ENCODE assay signal across 26 cellular contexts in genomic region chr6:89681983-89682564, GRCh38.
"Had no signal": no experiment of that assay in that cellular context is flagged by ENCODE, and none has a peak within 500 bp of the region (broad histone marks: within the 10 kb centered on the region; RNA-seq: fewer than 3 reads in every experiment).

No MANE protein-coding gene starts in this region.

- H3K4me1 ChIP-seq: adrenal gland, body of pancreas, breast epithelium, SJCRH30 had no signal

- H3K27ac ChIP-seq: adrenal gland, body of pancreas, breast epithelium, SJCRH30, SK-N-MC, WERI-Rb-1 had no signal

- H3K9me3 ChIP-seq: adrenal gland, body of pancreas, breast epithelium, MG63, SJCRH30 had no signal

- H3K4me1 Mint-ChIP-seq: activated CD4-positive, alpha-beta T cell treated with anti-CD3 and anti-CD28 coated beads, Interleukin-2, amount 10 ng/mL, durations not matched to agents 7 days and 5 days had no signal

- DNase-seq: activated CD4-positive, alpha-beta T cell treated with anti-CD3 and anti-CD28 coated beads, Interleukin-2, amount 10 ng/mL, durations not matched to agents 7 days and 5 days; activated CD4-positive, alpha-beta T cell treated with anti-CD3 and anti-CD28 coated beads, Interleukin-2, amount 50 U/mL, for 48 hours; activated CD8-positive, alpha-beta T cell treated with anti-CD3 and anti-CD28 coated beads, Interleukin-2, amount 10 ng/mL, durations not matched to agents 7 days and 5 days; activated gamma-delta T cell treated with Interleukin-2 at 50 U/mL for 16 hours; activated naive CD4-positive, alpha-beta T cell treated with anti-CD3 and anti-CD28 coated beads for 36 hours; activated T-cell treated with anti-CD3 and anti-CD28 coated beads, Interleukin-2, amount 50 U/mL, for 24 hours; adrenal gland; body of pancreas; Kasumi-1; MG63; NCI-H1048; NCI-H1105 treated with DMSO at 0.1 percent for 48 hours; NCI-H1436; NCI-H1694; NCI-H1930; NCI-H345; NCI-H524 treated with DMSO at 0.1 percent for 48 hours; SHP77; SJCRH30; T1000; WERI-Rb-1 had no signal

- H3K9me3 Mint-ChIP-seq: activated CD4-positive, alpha-beta T cell treated with anti-CD3 and anti-CD28 coated beads, Interleukin-2, amount 10 ng/mL, durations not matched to agents 7 days and 5 days; activated naive CD4-positive, alpha-beta T cell treated with anti-CD3 and anti-CD28 coated beads for 36 hours; activated naive CD4-positive, alpha-beta T cell treated with anti-CD3 and anti-CD28 coated beads, Interleukin-2, amount 50 U/mL, for 72 hours; activated T-cell treated with anti-CD3 and anti-CD28 coated beads, Interleukin-2, amount 50 U/mL, for 24 hours; activated T-helper 2 cell treated with anti-CD3 and anti-CD28 coated beads, Interferon-gamma antibody, Interleukin-2, Interleukin-4, amounts not matched to agents 10 μg/mL and 5 μg/mL and 100 μg/mL, durations not matched to agents 14 hours and 24 hours and 36 hours had no signal

- H3K4me3 Mint-ChIP-seq: activated CD4-positive, alpha-beta T cell treated with anti-CD3 and anti-CD28 coated beads, Interleukin-2, amount 10 ng/mL, durations not matched to agents 7 days and 5 days; activated CD8-positive, alpha-beta T cell treated with anti-CD3 and anti-CD28 coated beads, Interleukin-2, amount 10 ng/mL, durations not matched to agents 7 days and 5 days; activated naive CD4-positive, alpha-beta T cell treated with anti-CD3 and anti-CD28 coated beads for 36 hours; activated T-cell treated with anti-CD3 and anti-CD28 coated beads, Interleukin-2, amount 50 U/mL, for 24 hours had no signal

- H3K27me3 ChIP-seq: adrenal gland, body of pancreas, breast epithelium, MG63, SJCRH30 had no signal

- H3K4me3 ChIP-seq: adrenal gland, body of pancreas, breast epithelium, MG63, SJCRH30, SK-N-MC had no signal

- H3K27ac Mint-ChIP-seq: activated CD4-positive, alpha-beta T cell treated with anti-CD3 and anti-CD28 coated beads, Interleukin-2, amount 10 ng/mL, durations not matched to agents 7 days and 5 days; activated CD8-positive, alpha-beta T cell treated with anti-CD3 and anti-CD28 coated beads, Interleukin-2, amount 10 ng/mL, durations not matched to agents 7 days and 5 days; activated naive CD4-positive, alpha-beta T cell treated with anti-CD3 and anti-CD28 coated beads for 36 hours; activated naive CD4-positive, alpha-beta T cell treated with anti-CD3 and anti-CD28 coated beads, Interleukin-2, amount 50 U/mL, for 72 hours; activated T-cell treated with anti-CD3 and anti-CD28 coated beads, Interleukin-2, amount 50 U/mL, for 24 hours; activated T-helper 2 cell treated with anti-CD3 and anti-CD28 coated beads, Interferon-gamma antibody, Interleukin-2, Interleukin-4, amounts not matched to agents 10 μg/mL and 5 μg/mL and 100 μg/mL, durations not matched to agents 14 hours and 24 hours and 36 hours had no signal

- H3K27me3 Mint-ChIP-seq: activated CD4-positive, alpha-beta T cell treated with anti-CD3 and anti-CD28 coated beads, Interleukin-2, amount 10 ng/mL, durations not matched to agents 7 days and 5 days; activated T-cell treated with anti-CD3 and anti-CD28 coated beads, Interleukin-2, amount 50 U/mL, for 24 hours had no signal

- ATAC-seq: activated CD8-positive, alpha-beta T cell treated with anti-CD3 and anti-CD28 coated beads, Interleukin-2, amount 10 ng/mL, durations not matched to agents 7 days and 5 days; activated naive CD4-positive, alpha-beta T cell treated with anti-CD3 and anti-CD28 coated beads, Interleukin-2, amount 50 U/mL, for 72 hours; body of pancreas; Panc1 had no signal
